Comparison of ENCODE assay signal across 12 cellular contexts in genomic region chr5:50653946-50654345, GRCh38. TPM values are rescaled to one million over a fixed set of nuclear protein-coding genes. Genes with fewer than 3 reads are reported as not detected.
DNase-seq lines count a peak whose midpoint lies in the region; ATAC-seq and TF ChIP-seq lines count a peak whose summit lies in the region.
"Had no signal": no experiment of that assay in that cellular context is flagged by ENCODE, and none has a peak within 500 bp of the region (broad histone marks: within the 10 kb centered on the region; RNA-seq: fewer than 3 reads in every experiment).

No MANE protein-coding gene starts in this region.

- no peaks in the 10 kb centered on the region for H3K9me3 ChIP-seq in mucosa of descending colon
- H3K9me3 ChIP-seq: esophagus muscularis mucosa, vagina had no signal

- peaks cover 14% of the 10 kb centered on the region for H3K4me1 ChIP-seq in mucosa of descending colon (ENCODE audit: low read depth)
- H3K4me1 ChIP-seq: esophagus muscularis mucosa, vagina had no signal

- peak overlapping the region in 3 of 4 donors; percentile 2 to 81 (median 40) for H3K4me3 Mint-ChIP-seq in IgD-negative memory B cell
- H3K4me3 Mint-ChIP-seq: T-cell had no signal

- peak overlapping the region; percentile 11 to 78 (median 21) for H3K27ac Mint-ChIP-seq in IgD-negative memory B cell

- peaks cover 3% of the 10 kb centered on the region for H3K36me3 Mint-ChIP-seq in IgD-negative memory B cell
- H3K36me3 Mint-ChIP-seq: T-cell had no signal

- H3K36me3 ChIP-seq in mucosa of descending colon (ENCODE audit: low read depth) = no peaks in the 10 kb centered on the region
- H3K36me3 ChIP-seq: esophagus muscularis mucosa, vagina had no signal

- no peak overlapping the region for H3K4me3 ChIP-seq in mucosa of descending colon
- H3K4me3 ChIP-seq: esophagus muscularis mucosa, K562, vagina had no signal

- peaks cover 15 to 22% (median 20%) of the 10 kb centered on the region in 3 donors for H3K4me1 Mint-ChIP-seq in IgD-negative memory B cell

- intact Hi-C loops in mucosa of descending colon (cut with DNase I, micrococcal nuclease) = no loop called here

- TF ChIP-seq CTCF in mucosa of descending colon (IDR thresholded peaks at IDR 0.05) = no peak

- H3K9me3 Mint-ChIP-seq in IgD-negative memory B cell = no peaks in the 10 kb centered on the region
- H3K9me3 Mint-ChIP-seq: T-cell had no signal

- DNase-seq in mucosa of descending colon (peak in 1 of 3 donors; percentile 31), NCI-H1092 treated with DMSO at 0.1 percent for 48 hours (lab: John Stamatoyannopoulos, UW) (no peak), islet precursor cell (no peak), EL (no peak)
- DNase-seq in activated CD4-positive, alpha-beta T cell treated with anti-CD3 and anti-CD28 coated beads for 1 hour = no peak

- peak; percentile 67 for ATAC-seq in GM19025 (IDR thresholded peaks at IDR 0.05; ENCODE audit: low read depth, unreplicated experiment)
- peak; percentile 94 for ATAC-seq in HG02759 (IDR thresholded peaks at IDR 0.05; ENCODE audit: unreplicated experiment)
- peak; percentile 44 for ATAC-seq in mucosa of descending colon
- ATAC-seq: K562, T-cell had no signal

- H3K27me3 Mint-ChIP-seq in IgD-negative memory B cell = no peaks in the 10 kb centered on the region
- H3K27me3 Mint-ChIP-seq: T-cell had no signal

RNA-seq across cellular contexts. Expression of gene PARP8, which starts 12.5 kb away (rescaled TPM):
- polyA plus RNA-seq in IgD-negative memory B cell = 34.1 TPM
- 10 to 100 TPM in 2 of 3 donors, 1 to 10 TPM in 1; 7.4 to 29.3 (median 20.1) TPM for total RNA-seq in mucosa of descending colon

Comparison
In these comparisons a context has a peak if more than half of its experiments do, and no peak if none do; other contexts are left out.
1. ATAC-seq: peak in every context shown above with its lines; median percentile 94 in HG02759; 67 in GM19025; 44 in mucosa of descending colon.